ENCODE assay signal across 15 cellular contexts in the genomic region with DNA sequence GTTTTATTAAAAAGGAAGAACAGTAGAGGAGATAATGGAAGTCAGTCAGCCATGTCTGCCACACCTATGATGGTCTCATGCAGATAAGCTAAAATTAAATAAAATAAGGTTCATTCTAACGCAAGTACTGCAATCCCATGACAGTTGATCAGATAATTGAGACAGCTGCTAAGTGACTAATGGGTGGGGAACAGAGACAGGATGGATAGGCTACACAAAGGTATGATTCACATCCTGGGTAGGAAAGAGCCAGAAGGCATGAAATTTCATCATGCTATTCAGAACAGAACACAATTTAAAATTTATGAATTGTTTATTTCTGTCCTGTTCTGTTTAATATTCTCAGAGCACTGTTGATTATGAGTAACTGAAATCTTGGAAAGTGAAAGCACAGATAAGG.
DNase-seq lines count a peak whose midpoint lies in the region; ATAC-seq, FAIRE-seq and TF ChIP-seq lines count a peak whose summit lies in the region.
"Had no signal": no experiment of that assay in that cellular context is flagged by ENCODE, and none has a peak within 500 bp of the region (broad histone marks: within the 10 kb centered on the region; RNA-seq: fewer than 3 reads in every experiment).

No MANE protein-coding gene starts in this region.

- dilution Hi-C loops in IMR-90 (cut with HindIII; ENCODE audit: low sequenced_read_pairs, unreplicated experiment) = no loop called here

- no peak overlapping the region for H2BK120ac ChIP-seq in IMR-90 (ENCODE audit: low read depth, low read length)

- H3K27ac ChIP-seq in IMR-90 (ENCODE audit: insufficient read depth, low read length) = no peak overlapping the region
- H3K27ac ChIP-seq in pancreas = no peak overlapping the region
- H3K27ac ChIP-seq in Peyer's patch = no peak overlapping the region
- H3K27ac ChIP-seq: BLaER1, colonic mucosa had no signal

- H3K23ac ChIP-seq in IMR-90 (ENCODE audit: low read depth, low read length) = no peak overlapping the region

- CTCF ChIA-PET in AG04449 (lab: Yijun Ruan, JAX) (no interaction called here), IMR-90 (lab: Yijun Ruan, JAX) (no interaction called here)

- intact Hi-C loops in IMR-90 (cut with micrococcal nuclease) (no loop called here), pancreas (cut with DNase I) (no loop called here)

- H2AK9ac ChIP-seq in IMR-90 (replicated peaks; ENCODE audit: low read depth, low read length, poor library complexity) = no peak overlapping the region

- H3K4me3 ChIP-seq in AG04449 (ENCODE audit: low read depth, low read length) (no peak overlapping the region), IMR-90 (ENCODE audit: insufficient read depth, low read depth, low read length) (no peak overlapping the region), pancreas (no peak overlapping the region), Peyer's patch (no peak overlapping the region)
- H3K4me3 ChIP-seq: BLaER1, colonic mucosa had no signal

- no peak overlapping the region for H3K56ac ChIP-seq in IMR-90 (ENCODE audit: extremely low read depth, insufficient read depth, low read length)

- no peak overlapping the region for H4K91ac ChIP-seq in IMR-90 (ENCODE audit: insufficient read depth, low read depth, low read length)

- TF ChIP-seq POLR2A in IMR-90 (IDR thresholded peaks at IDR 0.05; ENCODE audit: low read depth, low read length) (no peak), Peyer's patch (IDR thresholded peaks at IDR 0.05) (no peak)

- H3K9ac ChIP-seq in IMR-90 (ENCODE audit: low read depth, low read length) = no peak overlapping the region
- H3K9ac ChIP-seq: BLaER1 had no signal

- peak; percentile 24 for DNase-seq in AG04449 (ENCODE audit: low read depth, low spot score)
- DNase-seq in IMR-90 = peak; percentile 33
- peak; percentile 26 for DNase-seq in glomerular visceral epithelial cell (ENCODE audit: extremely low spot score)
- DNase-seq in pancreas = no peak
- DNase-seq in NCI-H774 (lab: John Stamatoyannopoulos, UW) = no peak
- DNase-seq in COR-L47 (lab: John Stamatoyannopoulos, UW) = no peak
- no peak for DNase-seq in Peyer's patch
- DNase-seq: colonic mucosa, NCI-H1417 treated with DMSO at 0.1 percent for 48 hours, T1000 had no signal

- no peaks in the 10 kb centered on the region for H3K36me3 ChIP-seq in IMR-90 (ENCODE audit: control insufficient read depth, insufficient read depth, low read length)
- H3K36me3 ChIP-seq in pancreas = no peaks in the 10 kb centered on the region
- no peaks in the 10 kb centered on the region for H3K36me3 ChIP-seq in Peyer's patch
- H3K36me3 ChIP-seq: BLaER1, colonic mucosa had no signal

- no peaks in the 10 kb centered on the region for H3K79me1 ChIP-seq in IMR-90 (ENCODE audit: low read depth in 1 of 2, low read length in 2 of 2)

- H4K8ac ChIP-seq in IMR-90 (ENCODE audit: low read depth in 2 of 2, low read length in 2 of 2) = no peak overlapping the region

- POLR2A ChIA-PET in AG04449 (lab: Yijun Ruan, JAX) = no interaction called here
- POLR2A ChIA-PET in IMR-90 (lab: Charles Lee; ENCODE audit: unreplicated experiment) = no interaction called here

- no peak overlapping the region for H3K4me2 ChIP-seq in IMR-90 (ENCODE audit: low read depth, low read length)
- H3K4me2 ChIP-seq: BLaER1 had no signal

- H2BK5ac ChIP-seq in IMR-90 (ENCODE audit: low read depth, low read length, poor library complexity, severe bottlenecking) = no peak overlapping the region

- H3K9me3 ChIP-seq in IMR-90 (ENCODE audit: control insufficient read depth, insufficient read depth, low read length) (peaks cover 15% of the 10 kb centered on the region), pancreas (no peaks in the 10 kb centered on the region), Peyer's patch (no peaks in the 10 kb centered on the region)
- H3K9me3 ChIP-seq: colonic mucosa had no signal

- TF ChIP-seq CTCF in AG04449 (IDR thresholded peaks at IDR 0.05; ENCODE audit: insufficient read depth, low read length, missing control alignments) (no peak), IMR-90 (conservative IDR thresholded peaks at IDR 0.05; ENCODE audit: low read depth, low read length) (no peak), pancreas (IDR thresholded peaks at IDR 0.05) (no peak), Peyer's patch (IDR thresholded peaks at IDR 0.05) (no peak)

- H3K4me1 ChIP-seq in IMR-90 (ENCODE audit: control insufficient read depth, insufficient read depth, low read length) = no peaks in the 10 kb centered on the region
- no peaks in the 10 kb centered on the region for H3K4me1 ChIP-seq in pancreas
- H3K4me1 ChIP-seq in Peyer's patch = no peaks in the 10 kb centered on the region
- H3K4me1 ChIP-seq: BLaER1, colonic mucosa had no signal

- BruUV-seq in IMR-90 (replicated peaks; lab: Mats Ljungman, UMichigan) = no TSS peak

- no peak overlapping the region for H2AK5ac ChIP-seq in IMR-90 (ENCODE audit: low read depth, low read length)

- H2BK15ac ChIP-seq in IMR-90 (ENCODE audit: low read depth, low read length) = no peak overlapping the region

- no peak for FAIRE-seq in pancreas (lab: Jason Lieb, UNC)

- no CpG with 5 or more reads among the region's 1 CpG for WGBS in IMR-90 (ENCODE audit: extremely low coverage in 2 of 2, insufficient read length in 1 of 2), 2 experiments
- 28 to 35% methylated on average over 1 of the region's 1 CpG for WGBS in pancreas, 2 donors

- H3K14ac ChIP-seq in IMR-90 (replicated peaks; ENCODE audit: low read depth, low read length) = no peak overlapping the region

- ATAC-seq in IMR-90 (ENCODE audit: low read depth) (peak; percentile 51), SK-N-SH treated with all-trans-retinoic acid at 6 μM for 48 hours (peak; percentile 86), pancreas (no peak)
- ATAC-seq: activated naive CD4-positive, alpha-beta T cell treated with anti-CD3 and anti-CD28 coated beads, Interleukin-2, amount 50 U/mL, for 72 hours; left lobe of liver; stimulated activated effector memory CD8-positive, alpha-beta T cell treated with anti-CD3 and anti-CD28 coated beads, Interleukin-12 subunit alpha, Interleukin-12 subunit beta, amount 100 ng/mL, for 72 hours had no signal

- H3K4ac ChIP-seq in IMR-90 (ENCODE audit: low read depth, low read length) = no peak overlapping the region

- no peak overlapping the region for H4K5ac ChIP-seq in IMR-90 (ENCODE audit: low read depth, low read length)

- H2BK20ac ChIP-seq in IMR-90 (ENCODE audit: low read depth, low read length) = no peak overlapping the region

- no peaks in the 10 kb centered on the region for H3K9me1 ChIP-seq in IMR-90 (ENCODE audit: insufficient read depth, low read length)

- in situ Hi-C loops in IMR-90 (cut with MboI; ENCODE audit: low sequenced_read_pairs) = no loop called here

- no peaks in the 10 kb centered on the region for H4K20me1 ChIP-seq in IMR-90 (ENCODE audit: insufficient read depth, low read length)
- H4K20me1 ChIP-seq: BLaER1 had no signal

- H3K18ac ChIP-seq in IMR-90 (ENCODE audit: low read depth, low read length) = no peak overlapping the region

- H2AFZ ChIP-seq in IMR-90 (replicated peaks; ENCODE audit: low read length, poor library complexity) = no peak overlapping the region

- H3K27me3 ChIP-seq in IMR-90 (ENCODE audit: control insufficient read depth, insufficient read depth, low read length) (no peaks in the 10 kb centered on the region), pancreas (peaks cover 0 to 3% (median 0%) of the 10 kb centered on the region in 4 donors), Peyer's patch (no peaks in the 10 kb centered on the region)
- H3K27me3 ChIP-seq: BLaER1, colonic mucosa had no signal

- TF ChIP-seq RAD21 in IMR-90 (IDR thresholded peaks at IDR 0.05; ENCODE audit: low read length) = no peak

TF ChIP-seq in IMR-90, 13 proteins besides CTCF, POLR2A, EP300 and RAD21 (continues in another document):
- TF ChIP-seq, protein P1, sequence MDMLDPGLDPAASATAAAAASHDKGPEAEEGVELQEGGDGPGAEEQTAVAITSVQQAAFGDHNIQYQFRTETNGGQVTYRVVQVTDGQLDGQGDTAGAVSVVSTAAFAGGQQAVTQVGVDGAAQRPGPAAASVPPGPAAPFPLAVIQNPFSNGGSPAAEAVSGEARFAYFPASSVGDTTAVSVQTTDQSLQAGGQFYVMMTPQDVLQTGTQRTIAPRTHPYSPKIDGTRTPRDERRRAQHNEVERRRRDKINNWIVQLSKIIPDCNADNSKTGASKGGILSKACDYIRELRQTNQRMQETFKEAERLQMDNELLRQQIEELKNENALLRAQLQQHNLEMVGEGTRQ (IDR thresholded peaks at IDR 0.05; ENCODE audit: low read depth, low read length) = no peak
- TF ChIP-seq BHLHE40 (IDR thresholded peaks at IDR 0.05; ENCODE audit: low read depth, low read length) = no peak
- no peak for TF ChIP-seq MAFK (IDR thresholded peaks at IDR 0.05; ENCODE audit: low read depth, low read length)
- no peak for TF ChIP-seq CEBPB (IDR thresholded peaks at IDR 0.05; ENCODE audit: low read depth, low read length)
- no peak for TF ChIP-seq RCOR1 (IDR thresholded peaks at IDR 0.05; ENCODE audit: insufficient replicate concordance, low read length)
- no peak for TF ChIP-seq RFX5 (IDR thresholded peaks at IDR 0.05; ENCODE audit: low read depth, low read length)
- no peak for TF ChIP-seq FOS (IDR thresholded peaks at IDR 0.05; ENCODE audit: low read depth, low read length)

TF ChIP-seq in SK-N-SH treated with all-trans-retinoic acid at 6 μM for 48 hours, 23 proteins besides CTCF, POLR2A, EP300 and RAD21 (continues in another document):
- TF ChIP-seq ZNF70 (CRISPR knock-in tag; IDR thresholded peaks at IDR 0.05) = no peak
- TF ChIP-seq, protein P2, sequence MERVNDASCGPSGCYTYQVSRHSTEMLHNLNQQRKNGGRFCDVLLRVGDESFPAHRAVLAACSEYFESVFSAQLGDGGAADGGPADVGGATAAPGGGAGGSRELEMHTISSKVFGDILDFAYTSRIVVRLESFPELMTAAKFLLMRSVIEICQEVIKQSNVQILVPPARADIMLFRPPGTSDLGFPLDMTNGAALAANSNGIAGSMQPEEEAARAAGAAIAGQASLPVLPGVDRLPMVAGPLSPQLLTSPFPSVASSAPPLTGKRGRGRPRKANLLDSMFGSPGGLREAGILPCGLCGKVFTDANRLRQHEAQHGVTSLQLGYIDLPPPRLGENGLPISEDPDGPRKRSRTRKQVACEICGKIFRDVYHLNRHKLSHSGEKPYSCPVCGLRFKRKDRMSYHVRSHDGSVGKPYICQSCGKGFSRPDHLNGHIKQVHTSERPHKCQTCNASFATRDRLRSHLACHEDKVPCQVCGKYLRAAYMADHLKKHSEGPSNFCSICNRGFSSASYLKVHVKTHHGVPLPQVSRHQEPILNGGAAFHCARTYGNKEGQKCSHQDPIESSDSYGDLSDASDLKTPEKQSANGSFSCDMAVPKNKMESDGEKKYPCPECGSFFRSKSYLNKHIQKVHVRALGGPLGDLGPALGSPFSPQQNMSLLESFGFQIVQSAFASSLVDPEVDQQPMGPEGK (CRISPR knock-in tag; IDR thresholded peaks at IDR 0.05; ENCODE audit: borderline replicate concordance) = peak; percentile 64; the same call in 1 of the 2 replicates

Comparison
In these comparisons a context has a peak if more than half of its experiments do, and no peak if none do; other contexts are left out.
1. DNase-seq: peak in AG04449 (single experiment), IMR-90 (single experiment) and glomerular visceral epithelial cell (single experiment); none in pancreas (0 of 6), NCI-H774 (single experiment), COR-L47 (single experiment) and Peyer's patch (0 of 3).
2. ATAC-seq: peak in IMR-90 (single experiment) and SK-N-SH treated with all-trans-retinoic acid at 6 μM for 48 hours (single experiment); none in pancreas (0 of 4).